8 cellular contexts compared by ENCODE assay signal in the genomic region with DNA sequence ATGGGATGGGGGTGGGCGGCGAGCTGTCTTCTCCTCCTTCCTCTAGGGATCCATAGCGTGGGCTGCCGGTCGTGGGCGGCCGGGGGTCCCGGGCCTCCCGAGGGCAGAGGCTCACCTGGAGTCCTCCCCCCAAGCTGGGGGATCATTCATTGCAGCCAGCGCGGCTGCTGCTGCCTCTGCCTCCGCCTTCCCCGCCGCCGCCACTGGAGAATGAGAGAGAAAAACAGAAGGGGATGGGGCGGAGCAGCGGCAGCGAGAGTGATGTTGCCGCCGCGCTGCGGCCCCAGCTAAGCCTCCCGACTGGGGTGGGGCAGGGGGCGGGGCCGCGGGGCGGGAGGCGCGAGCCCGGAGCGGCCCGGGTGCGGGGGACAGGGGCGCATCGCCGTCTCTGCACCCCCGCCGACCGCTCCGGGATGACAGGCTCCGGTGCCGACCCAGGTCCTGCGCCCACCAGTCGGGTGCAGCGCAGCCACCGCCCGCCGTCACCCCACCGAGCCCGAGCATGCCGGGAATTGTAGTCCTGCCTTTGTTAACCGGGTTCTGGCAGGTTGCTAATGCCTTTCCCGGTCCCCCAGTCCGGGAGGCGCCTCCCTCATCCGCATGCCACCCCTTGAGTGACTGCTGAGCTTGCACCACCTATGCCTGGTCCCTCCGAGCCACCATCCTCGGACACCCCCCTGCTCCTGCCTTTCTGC. TPM values are rescaled to one million over a fixed set of nuclear protein-coding genes. Genes with fewer than 3 reads are reported as not detected.
A peak's percentile ranks its signal among the peaks of the same experiment; 100 is the strongest.
DNase-seq lines count a peak whose midpoint lies in the region; ATAC-seq, FAIRE-seq and TF ChIP-seq lines count a peak whose summit lies in the region.

A gene (minus strand): TSS at position 225 of the 695 bp plus-strand sequence. CDS start 580 bp downstream, outside the sequence.

- FAIRE-seq in GM12891 (lab: Jason Lieb, UNC) = peak; percentile 71

- ATAC-seq in HG02973 (IDR thresholded peaks at IDR 0.05; ENCODE audit: unreplicated experiment) = peak; percentile 67
- ATAC-seq in HG03521 (IDR thresholded peaks at IDR 0.05; ENCODE audit: unreplicated experiment) = no peak

- peak; percentile 83 for DNase-seq in GM12891 (ENCODE audit: insufficient read length, low spot score)
- DNase-seq in NCI-H2196 (lab: John Stamatoyannopoulos, UW; ENCODE audit: unreplicated experiment) = peak; percentile 74
- DNase-seq in activated CD4-positive, CD25-positive, alpha-beta regulatory T cell (lab: John Stamatoyannopoulos, UW) = peak; percentile 38 to 68 (median 64)
- peak; percentile 67 for DNase-seq in central memory CD4-positive, alpha-beta T cell
- DNase-seq in inferior parietal cortex (ENCODE audit: extremely low spot score) = peak; percentile 78
- peak; percentile 46 to 64 for DNase-seq in stimulated activated CD4-positive, alpha-beta T cell treated with anti-CD3 and anti-CD28 coated beads, Interleukin-12 subunit alpha, Interleukin-12 subunit beta, amount 100 ng/mL, for 24 hours (ENCODE audit: low read depth in 2 of 2)

- TF ChIP-seq POLR2A in GM12891 (IDR thresholded peaks at IDR 0.05; ENCODE audit: low read depth, low read length) = no peak

TF ChIP-seq in GM12891, 5 proteins besides CTCF, POLR2A, EP300 and RAD21:
- TF ChIP-seq SPI1 (IDR thresholded peaks at IDR 0.05; ENCODE audit: low read depth, low read length) (no peak), POLR2AphosphoS5 (IDR thresholded peaks at IDR 0.05; ENCODE audit: low read depth, low read length) (no peak), PAX5 (IDR thresholded peaks at IDR 0.05; ENCODE audit: insufficient read depth, low read length, severe bottlenecking) (no peak), TAF1 (IDR thresholded peaks at IDR 0.05; ENCODE audit: low read depth, low read length) (no peak), POU2F2 (IDR thresholded peaks at IDR 0.05; ENCODE audit: low read depth, low read length) (no peak)

RNA-seq across cellular contexts. Expression of the gene that starts here (rescaled TPM):
- 0.24 TPM for polyA plus RNA-seq in GM12891 (2012; ENCODE audit: low read depth, missing spikeins)
